Comparison of ENCODE assay signal across 24 cellular contexts in genomic region chr2:237323656-237324055, GRCh38.
DNase-seq lines count a peak whose midpoint lies in the region; ATAC-seq and TF ChIP-seq lines count a peak whose summit lies in the region.
"Had no signal": no experiment of that assay in that cellular context is flagged by ENCODE, and none has a peak within 500 bp of the region (broad histone marks: within the 10 kb centered on the region; RNA-seq: fewer than 3 reads in every experiment).

No MANE protein-coding gene starts in this region.

- H3K9me3 ChIP-seq in left ventricle myocardium inferior (replicated peaks) (no peaks in the 10 kb centered on the region), hepatocyte (ENCODE audit: low read depth) (no peaks in the 10 kb centered on the region), trophoblast cell (ENCODE audit: insufficient read depth, low read depth, low read length) (no peaks in the 10 kb centered on the region), uterus (no peaks in the 10 kb centered on the region)
- H3K9me3 ChIP-seq: adrenal gland, BE2C, Peyer's patch, right lobe of liver, SJSA1 had no signal

- WGBS in hepatocyte (ENCODE audit: low lambda C conversion rate, missing lambda C conversion rate): 90% methylated on average over 8 of the region's 8 CpGs
- no CpG with 5 or more reads among the region's 8 CpGs for WGBS in trophoblast cell (ENCODE audit: extremely low coverage, insufficient coverage, insufficient read length)

- no peak for DNase-seq in left ventricle myocardium inferior
- no peak for DNase-seq in Right ventricle myocardium superior
- no peak for DNase-seq in hepatocyte (ENCODE audit: low spot score)
- no peak for DNase-seq in trophoblast cell
- DNase-seq in uterus: no peak
- DNase-seq in NCI-H2171 treated with DMSO at 0.1 percent for 48 hours (lab: John Stamatoyannopoulos, UW): no peak
- no peak for DNase-seq in SHP77 treated with DMSO at 0.1 percent for 48 hours (lab: John Stamatoyannopoulos, UW)
- DNase-seq: activated gamma-delta T cell; adrenal gland; BE2C; cortex of kidney; DMS153; head of caudate nucleus; left colon; natural killer cell; NCI-H1417 treated with DMSO at 0.1 percent for 48 hours; Peyer's patch; right lobe of liver; stimulated activated CD4-positive, alpha-beta T cell treated with anti-CD3 and anti-CD28 coated beads, Interleukin-15, amount 100 ng/mL, for 24 hours; T-cell had no signal

- no peaks in the 10 kb centered on the region for H4K20me1 ChIP-seq in hepatocyte (ENCODE audit: insufficient read depth, poor library complexity, severe bottlenecking)

- H2BK5ac ChIP-seq in trophoblast cell (ENCODE audit: low read depth, low read length, poor library complexity): peak overlapping the region; percentile 99

- no peak for TF ChIP-seq POLR2A in uterus (IDR thresholded peaks at IDR 0.05)

- no peaks in the 10 kb centered on the region for H3K9me2 ChIP-seq in hepatocyte (replicated peaks; ENCODE audit: insufficient read depth)

- H3K23ac ChIP-seq in trophoblast cell (ENCODE audit: low read length): no peak overlapping the region

- H3K36me3 ChIP-seq in left ventricle myocardium inferior (no peaks in the 10 kb centered on the region), hepatocyte (replicated peaks; ENCODE audit: insufficient read depth, low read depth) (no peaks in the 10 kb centered on the region), trophoblast cell (ENCODE audit: control insufficient read depth in 1 of 2, insufficient read depth in 2 of 2, low read length in 2 of 2) (peaks cover 0 to 3% of the 10 kb centered on the region in 2 experiments), uterus (no peaks in the 10 kb centered on the region)
- H3K36me3 ChIP-seq: adrenal gland, BE2C, Peyer's patch, right lobe of liver had no signal

- H3K4me1 ChIP-seq in left ventricle myocardium inferior: peaks cover 64% of the 10 kb centered on the region
- peaks cover 42% of the 10 kb centered on the region for H3K4me1 ChIP-seq in hepatocyte (ENCODE audit: insufficient read depth)
- H3K4me1 ChIP-seq in trophoblast cell (ENCODE audit: control insufficient read depth in 1 of 2, insufficient read depth in 2 of 2, low read length in 2 of 2): peaks cover 8 to 10% of the 10 kb centered on the region in 2 experiments
- H3K4me1 ChIP-seq in uterus: peaks cover 5 to 10% of the 10 kb centered on the region in 2 donors
- H3K4me1 ChIP-seq: adrenal gland, parathyroid adenoma, Peyer's patch, right lobe of liver had no signal

- H2BK12ac ChIP-seq in trophoblast cell (ENCODE audit: low read length): peak overlapping the region; percentile 96

- H3K79me2 ChIP-seq in hepatocyte (no peaks in the 10 kb centered on the region), trophoblast cell (ENCODE audit: control insufficient read depth, insufficient read depth, low read length, poor library complexity) (peaks cover 9% of the 10 kb centered on the region)
- H3K79me2 ChIP-seq: parathyroid adenoma had no signal

- H4K91ac ChIP-seq in trophoblast cell (ENCODE audit: low read depth, low read length): peak overlapping the region; percentile 100

- H3K27ac ChIP-seq in left ventricle myocardium inferior (replicated peaks) (peak overlapping the region; percentile 91), hepatocyte (peak overlapping the region; percentile 90), trophoblast cell (ENCODE audit: low read depth, low read length) (peak overlapping the region; percentile 95), uterus (peak overlapping the region; percentile 70 to 99)
- H3K27ac ChIP-seq: parathyroid adenoma, right lobe of liver, SJSA1 had no signal

- peak overlapping the region; percentile 98 for H3K14ac ChIP-seq in trophoblast cell (ENCODE audit: low read length)

- peak overlapping the region; percentile 57 for H3K9ac ChIP-seq in trophoblast cell (ENCODE audit: low read length)
- H3K9ac ChIP-seq: parathyroid adenoma had no signal

- H3K4ac ChIP-seq in trophoblast cell (ENCODE audit: low read depth, low read length): peak overlapping the region; percentile 94

- intact Hi-C loops in left ventricle myocardium inferior (cut with micrococcal nuclease) (loop anchor here (10.0 kb wide), 1 partner anchor 169 kb away; no protein-coding TSS in a partner anchor), Right ventricle myocardium superior (cut with DNase I) (loop anchor here (10.0 kb wide), 1 partner anchor 159 kb away; no protein-coding TSS in a partner anchor), uterus (cut with DNase I; ENCODE audit: low total_unique reads) (no loop called here)

- no peaks in the 10 kb centered on the region for H3K27me3 ChIP-seq in left ventricle myocardium inferior (ENCODE audit: low read depth)
- H3K27me3 ChIP-seq in hepatocyte: no peaks in the 10 kb centered on the region
- H3K27me3 ChIP-seq in trophoblast cell (ENCODE audit: insufficient read depth, low read length): no peaks in the 10 kb centered on the region
- H3K27me3 ChIP-seq in uterus: no peaks in the 10 kb centered on the region
- H3K27me3 ChIP-seq: adrenal gland, BE2C, brain microvascular endothelial cell, Peyer's patch, right lobe of liver, SJSA1 had no signal

- H3K18ac ChIP-seq in trophoblast cell (ENCODE audit: low read length): peak overlapping the region; percentile 95

- TF ChIP-seq CTCF in left ventricle myocardium inferior (IDR thresholded peaks at IDR 0.05; ENCODE audit: borderline replicate concordance) (no peak), hepatocyte (IDR thresholded peaks at IDR 0.05; ENCODE audit: poor library complexity) (no peak), uterus (IDR thresholded peaks at IDR 0.05) (no peak)

- peak overlapping the region; percentile 98 for H2AK5ac ChIP-seq in trophoblast cell (ENCODE audit: low read length)

- no peak overlapping the region for H2AFZ ChIP-seq in hepatocyte
- H2AFZ ChIP-seq in trophoblast cell (ENCODE audit: insufficient read depth, low read length, poor library complexity): peak overlapping the region; percentile 11
- H2AFZ ChIP-seq: parathyroid adenoma had no signal

- H2BK120ac ChIP-seq in trophoblast cell (ENCODE audit: insufficient read depth, low read length, poor library complexity): peak overlapping the region; percentile 98

- ATAC-seq in Right ventricle myocardium superior (ENCODE audit: poor library complexity): no peak
- no peak for ATAC-seq in HG03159 (IDR thresholded peaks at IDR 0.05; ENCODE audit: unreplicated experiment)
- ATAC-seq: left colon, natural killer cell, T-cell had no signal

- peaks cover 58% of the 10 kb centered on the region for H3K79me1 ChIP-seq in trophoblast cell (ENCODE audit: low read length)

- H4K8ac ChIP-seq in trophoblast cell (ENCODE audit: low read depth, low read length): peak overlapping the region; percentile 95

- peak overlapping the region; percentile 45 for H4K12ac ChIP-seq in trophoblast cell (ENCODE audit: low read depth, low read length)

- H3K4me3 ChIP-seq in left ventricle myocardium inferior: no peak overlapping the region
- no peak overlapping the region for H3K4me3 ChIP-seq in hepatocyte
- H3K4me3 ChIP-seq in trophoblast cell (ENCODE audit: low read depth, low read length): no peak overlapping the region
- no peak overlapping the region for H3K4me3 ChIP-seq in uterus
- H3K4me3 ChIP-seq: adrenal gland, Peyer's patch, right lobe of liver, SJSA1 had no signal

- H3K4me2 ChIP-seq in hepatocyte: no peak overlapping the region
- no peak overlapping the region for H3K4me2 ChIP-seq in trophoblast cell (ENCODE audit: low read length)
